Comparison of ENCODE assay signal across 35 cellular contexts in the genomic region with DNA sequence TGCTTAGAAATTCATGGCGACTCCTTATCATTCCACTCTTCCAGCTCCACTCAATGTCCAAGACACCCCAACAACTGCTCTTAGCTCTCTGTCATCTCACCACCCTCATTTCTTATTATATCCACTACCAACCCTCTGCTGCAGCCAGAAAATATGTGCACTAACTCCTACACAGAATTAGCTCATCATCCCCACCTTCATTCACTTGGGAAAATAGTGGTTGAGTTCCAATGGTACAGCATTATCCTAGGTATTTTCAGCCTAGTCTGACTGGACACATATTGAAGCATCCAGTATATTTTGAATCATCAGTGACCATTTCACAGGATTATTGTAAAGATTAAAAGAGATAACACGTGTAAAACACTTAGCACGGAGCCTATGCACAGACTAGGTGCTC. TPM values are rescaled to one million over a fixed set of nuclear protein-coding genes. Genes with fewer than 3 reads are reported as not detected.
"Had no signal": no experiment of that assay in that cellular context is flagged by ENCODE, and none has a peak within 500 bp of the region (broad histone marks: within the 10 kb centered on the region; RNA-seq: fewer than 3 reads in every experiment).

No MANE protein-coding gene starts in this region.

- H3K9ac ChIP-seq: SK-N-SH had no signal

- DNase-seq: activated CD4-positive, alpha-beta memory T cell treated with anti-CD3 and anti-CD28 coated beads, Interleukin-2, amount 10 ng/mL, durations not matched to agents 7 days and 5 days; activated CD4-positive, alpha-beta T cell treated with anti-CD3 and anti-CD28 coated beads for 1 hour; activated CD4-positive, alpha-beta T cell treated with anti-CD3 and anti-CD28 coated beads for 48 hours; activated CD4-positive, CD25-positive, alpha-beta regulatory T cell; activated CD8-positive, alpha-beta memory T cell treated with anti-CD3 and anti-CD28 coated beads for 24 hours; activated CD8-positive, alpha-beta memory T cell treated with anti-CD3 and anti-CD28 coated beads, Interleukin-2, amount 10 ng/mL, durations not matched to agents 7 days and 5 days; activated CD8-positive, alpha-beta memory T cell treated with anti-CD3 and anti-CD28 coated beads, Interleukin-2, amount 50 U/mL, for 48 hours; activated naive CD4-positive, alpha-beta T cell; activated naive CD4-positive, alpha-beta T cell treated with anti-CD3 and anti-CD28 coated beads, Interleukin-2, amount 50 U/mL, for 16 hours; activated naive CD8-positive, alpha-beta T cell treated with anti-CD3 and anti-CD28 coated beads for 36 hours; activated T-cell treated with anti-CD3 and anti-CD28 coated beads, Interleukin-2, amount 50 U/mL, for 48 hours; amniotic stem cell; aorta; colonic mucosa; Karpas-422; NCI-H1048; NCI-H1105 treated with DMSO at 0.1 percent for 48 hours; NCI-H1436; NCI-H1694; NCI-H1930; NCI-H2081 treated with DMSO at 0.1 percent for 48 hours; NCI-H345; NCI-H524 treated with DMSO at 0.1 percent for 48 hours; SHP77 treated with DMSO at 0.1 percent for 48 hours; SK-N-SH; T-cell; T-helper 2 cell; T-helper 9 cell; WERI-Rb-1 had no signal

- H3K27me3 ChIP-seq: cardiac muscle cell, colonic mucosa, SJSA1 had no signal

- H3K27ac ChIP-seq: cardiac muscle cell, colonic mucosa, SJSA1, WERI-Rb-1 had no signal

- H3K4me3 ChIP-seq: cardiac muscle cell, colonic mucosa, SJSA1 had no signal

- H3K9me2 ChIP-seq: SK-N-SH had no signal

- H3K4me1 Mint-ChIP-seq: activated CD4-positive, alpha-beta memory T cell treated with anti-CD3 and anti-CD28 coated beads, Interleukin-2, amount 10 ng/mL, durations not matched to agents 7 days and 5 days; activated CD8-positive, alpha-beta memory T cell treated with anti-CD3 and anti-CD28 coated beads, Interleukin-2, amount 10 ng/mL, durations not matched to agents 7 days and 5 days; activated naive CD8-positive, alpha-beta T cell treated with anti-CD3 and anti-CD28 coated beads for 36 hours; T-cell had no signal

- H3K4me3 Mint-ChIP-seq: activated CD4-positive, alpha-beta memory T cell treated with anti-CD3 and anti-CD28 coated beads, Interleukin-2, amount 10 ng/mL, durations not matched to agents 7 days and 5 days; activated CD8-positive, alpha-beta memory T cell treated with anti-CD3 and anti-CD28 coated beads, Interleukin-2, amount 10 ng/mL, durations not matched to agents 7 days and 5 days; activated naive CD8-positive, alpha-beta T cell treated with anti-CD3 and anti-CD28 coated beads for 36 hours; central memory CD8-positive, alpha-beta T cell; T-cell had no signal

- H3K36me3 Mint-ChIP-seq: activated CD8-positive, alpha-beta memory T cell treated with anti-CD3 and anti-CD28 coated beads, Interleukin-2, amount 10 ng/mL, durations not matched to agents 7 days and 5 days; activated naive CD8-positive, alpha-beta T cell treated with anti-CD3 and anti-CD28 coated beads for 36 hours had no signal

- ATAC-seq: activated CD8-positive, alpha-beta memory T cell treated with anti-CD3 and anti-CD28 coated beads, Interleukin-2, amount 10 ng/mL, durations not matched to agents 7 days and 5 days; T-cell had no signal

- H3K9me3 ChIP-seq: colonic mucosa, SJSA1, SK-N-SH had no signal

- H3K27ac Mint-ChIP-seq: activated CD4-positive, alpha-beta memory T cell treated with anti-CD3 and anti-CD28 coated beads, Interleukin-2, amount 10 ng/mL, durations not matched to agents 7 days and 5 days; activated CD8-positive, alpha-beta memory T cell treated with anti-CD3 and anti-CD28 coated beads, Interleukin-2, amount 10 ng/mL, durations not matched to agents 7 days and 5 days; activated naive CD8-positive, alpha-beta T cell treated with anti-CD3 and anti-CD28 coated beads for 36 hours; T-cell had no signal

- H3K27me3 Mint-ChIP-seq: activated CD8-positive, alpha-beta memory T cell treated with anti-CD3 and anti-CD28 coated beads, Interleukin-2, amount 10 ng/mL, durations not matched to agents 7 days and 5 days; central memory CD8-positive, alpha-beta T cell had no signal

- H3K4me1 ChIP-seq: colonic mucosa had no signal

- H3K36me3 ChIP-seq: cardiac muscle cell, colonic mucosa, SJSA1, WERI-Rb-1 had no signal

- H3K9me3 Mint-ChIP-seq: activated CD4-positive, alpha-beta memory T cell treated with anti-CD3 and anti-CD28 coated beads, Interleukin-2, amount 10 ng/mL, durations not matched to agents 7 days and 5 days; activated naive CD8-positive, alpha-beta T cell treated with anti-CD3 and anti-CD28 coated beads for 36 hours; central memory CD8-positive, alpha-beta T cell; T-cell had no signal

RNA-seq across cellular contexts. Expression of a gene that starts 16.7 kb away (rescaled TPM):
- total RNA-seq: activated CD4-positive, alpha-beta memory T cell treated with anti-CD3 and anti-CD28 coated beads, Interleukin-2, amount 10 ng/mL, durations not matched to agents 7 days and 5 days; activated CD8-positive, alpha-beta memory T cell treated with anti-CD3 and anti-CD28 coated beads, Interleukin-2, amount 10 ng/mL, durations not matched to agents 7 days and 5 days; activated naive CD8-positive, alpha-beta T cell treated with anti-CD3 and anti-CD28 coated beads for 36 hours; cardiac muscle cell; chondrocyte; colonic mucosa; MCF 10A; SJSA1; T-cell had no signal
- polyA plus RNA-seq: cardiac muscle cell, SK-N-SH had no signal

RNA-seq across cellular contexts. Expression of a gene that starts 20.8 kb away (rescaled TPM):
- total RNA-seq: cardiac muscle cell had no signal
- polyA plus RNA-seq: cardiac muscle cell had no signal

RNA-seq across cellular contexts. Expression of a gene that starts 52.5 kb away (rescaled TPM):
- total RNA-seq: cardiac muscle cell, chondrocyte, MCF 10A, NCI-H460, SJSA1 had no signal
- polyA plus RNA-seq: cardiac muscle cell, SK-N-SH had no signal
